ENCODE assay signal across 8 cellular contexts in the genomic region with DNA sequence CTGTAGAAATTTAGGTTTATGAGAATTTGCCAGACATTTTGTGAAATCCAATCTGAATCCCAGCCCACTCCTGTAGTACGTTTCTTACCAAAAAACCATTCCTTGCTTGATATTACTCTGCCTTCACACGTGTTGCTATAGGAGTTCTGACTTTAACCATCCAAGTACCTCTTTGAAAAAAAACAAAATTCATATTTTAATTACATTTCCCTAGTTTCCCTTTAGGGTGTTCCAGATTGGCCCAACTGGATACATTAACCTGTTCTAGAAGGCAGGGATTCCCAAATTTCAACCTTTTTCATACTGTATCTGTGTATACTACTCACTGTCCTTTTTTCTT. TPM values are rescaled to one million over a fixed set of nuclear protein-coding genes. Genes with fewer than 3 reads are reported as not detected.
A peak's percentile ranks its signal among the peaks of the same experiment; 100 is the strongest.
DNase-seq lines count a peak whose midpoint lies in the region; ATAC-seq and TF ChIP-seq lines count a peak whose summit lies in the region.

No MANE protein-coding gene starts in this region.

- H3K18ac ChIP-seq in mesendoderm (ENCODE audit: low read length) = no peak overlapping the region

- peak overlapping the region; percentile 91 for H3K56ac ChIP-seq in mesendoderm (ENCODE audit: low read length)

- no peak overlapping the region for H2BK120ac ChIP-seq in mesendoderm (ENCODE audit: low read depth, low read length)

- H3K27me3 ChIP-seq in heart left ventricle = no peaks in the 10 kb centered on the region
- no peaks in the 10 kb centered on the region for H3K27me3 ChIP-seq in brain microvascular endothelial cell (replicated peaks)
- no peaks in the 10 kb centered on the region for H3K27me3 ChIP-seq in mesendoderm (ENCODE audit: insufficient read depth, low read length, poor library complexity)

- H3K4me1 ChIP-seq in heart left ventricle = peaks cover 9 to 46% (median 34%) of the 10 kb centered on the region in 12 donors
- no peaks in the 10 kb centered on the region for H3K4me1 ChIP-seq in mesendoderm (ENCODE audit: control insufficient read depth, low read depth, low read length)
- H3K4me1 ChIP-seq in urinary bladder (ENCODE audit: insufficient read depth) = no peaks in the 10 kb centered on the region

- in situ Hi-C loops in brain microvascular endothelial cell (cut with HindIII; ENCODE audit: low pct_ligation_motif_present, low sequenced_read_pairs) = no loop called here

- peaks cover 0 to 9% (median 0%) of the 10 kb centered on the region in 12 donors for H3K9me3 ChIP-seq in heart left ventricle

- DNase-seq in heart left ventricle = no peak
- no peak for DNase-seq in cardiac septum (ENCODE audit: low spot score)
- DNase-seq in brain microvascular endothelial cell = no peak
- no peak for DNase-seq in mesendoderm
- no peak for DNase-seq in amniotic stem cell (lab: John Stamatoyannopoulos, UW)
- DNase-seq in HPDE6-E6E7 (ENCODE audit: extremely low spot score) = no peak

- H3K79me1 ChIP-seq in mesendoderm (ENCODE audit: low read length) = peaks cover 2% of the 10 kb centered on the region

- TF ChIP-seq POLR2A in heart left ventricle (IDR thresholded peaks at IDR 0.05) = no peak

- no peak overlapping the region for H4K8ac ChIP-seq in mesendoderm (ENCODE audit: low read depth, low read length)

- peak overlapping the region; percentile 90 for H3K9ac ChIP-seq in mesendoderm (ENCODE audit: low read length)

- H3K79me2 ChIP-seq in mesendoderm (ENCODE audit: control insufficient read depth, insufficient read depth, low read length) = peaks cover 15% of the 10 kb centered on the region

- H3K4ac ChIP-seq in mesendoderm (ENCODE audit: low read depth, low read length) = no peak overlapping the region

- H3K4me3 ChIP-seq in heart left ventricle = peak overlapping the region; percentile 24 to 95 (median 84)
- peak overlapping the region; percentile 66 for H3K4me3 ChIP-seq in brain microvascular endothelial cell (ENCODE audit: low read depth, low read length)
- H3K4me3 ChIP-seq in mesendoderm (ENCODE audit: low read length) = peak overlapping the region; percentile 79
- peak overlapping the region; percentile 49 for H3K4me3 ChIP-seq in urinary bladder (ENCODE audit: low read depth, low read length)

- H2BK5ac ChIP-seq in mesendoderm (ENCODE audit: low read length) = no peak overlapping the region

- H3K27ac ChIP-seq in heart left ventricle = peak overlapping the region; percentile 93 to 100 (median 99)
- H3K27ac ChIP-seq in brain microvascular endothelial cell = peak overlapping the region; percentile 95
- H3K27ac ChIP-seq in mesendoderm (ENCODE audit: low read depth, low read length) = peak overlapping the region; percentile 90
- peak overlapping the region; percentile 96 for H3K27ac ChIP-seq in urinary bladder (ENCODE audit: low read depth)

- no peak overlapping the region for H3K23ac ChIP-seq in mesendoderm (ENCODE audit: low read length)

- TF ChIP-seq CTCF in heart left ventricle (IDR thresholded peaks at IDR 0.05) = no peak
- no peak for TF ChIP-seq CTCF in brain microvascular endothelial cell (IDR thresholded peaks at IDR 0.05; ENCODE audit: low read depth, low read length, missing control alignments)

- no peak for ATAC-seq in heart left ventricle
- no peak for ATAC-seq in GM21786 (IDR thresholded peaks at IDR 0.05; ENCODE audit: unreplicated experiment)

- intact Hi-C loops in heart left ventricle (cut with DNase I) = loop anchor here in 3 of 10 donors (5.0 to 10.0 kb wide), 2 partner anchors 64 to 686 kb away; no protein-coding TSS in a partner anchor
- intact Hi-C loops in cardiac septum (cut with DNase I) = loop anchor here (2.0 to 5.0 kb wide), 3 partner anchors 278 to 1029 kb away; partner anchors contain the start of genes FBXL17 and MAN2A1

- no peak overlapping the region for H2AK5ac ChIP-seq in mesendoderm (ENCODE audit: low read length)

- no peak overlapping the region for H2BK15ac ChIP-seq in mesendoderm (replicated peaks; ENCODE audit: low read depth)

- WGBS in heart left ventricle, 4 donors = 11 to 15% (median 13%) methylated on average over 2 of the region's 2 CpGs
- no CpG with 5 or more reads among the region's 2 CpGs for WGBS in mesendoderm (ENCODE audit: extremely low coverage, insufficient coverage, low lambda C conversion rate)
- 7% methylated on average over 2 of the region's 2 CpGs for WGBS in urinary bladder

- H3K36me3 ChIP-seq in heart left ventricle = no peaks in the 10 kb centered on the region
- H3K36me3 ChIP-seq in brain microvascular endothelial cell (replicated peaks) = no peaks in the 10 kb centered on the region
- H3K36me3 ChIP-seq in mesendoderm (ENCODE audit: control insufficient read depth, insufficient read depth, low read length) = no peaks in the 10 kb centered on the region
- no peaks in the 10 kb centered on the region for H3K36me3 ChIP-seq in urinary bladder (ENCODE audit: insufficient read depth)

- H3K4me2 ChIP-seq in mesendoderm (ENCODE audit: low read length) = peak overlapping the region; percentile 88

- H4K5ac ChIP-seq in mesendoderm (ENCODE audit: low read length) = no peak overlapping the region

RNA-seq across cellular contexts. Expression of gene PJA2, which starts 1.4 kb away (rescaled TPM):
- total RNA-seq in heart left ventricle = 100 to 1,000 TPM in 1 of 9 donors, 10 to 100 TPM in 8; 62.0 to 108 (median 87.9) TPM
- polyA plus RNA-seq in heart left ventricle = 10 to 100 TPM; 19.0 to 59.8 TPM
- total RNA-seq in cardiac septum = 98.2 TPM
- polyA plus RNA-seq in mesendoderm (2013, experiment 1 of 2) = 32.8 TPM
- 33.5 TPM for polyA plus RNA-seq in mesendoderm (2013, experiment 2 of 2)
- total RNA-seq in urinary bladder = 236 TPM
- 130 TPM for polyA plus RNA-seq in urinary bladder
